In the genomic region with DNA sequence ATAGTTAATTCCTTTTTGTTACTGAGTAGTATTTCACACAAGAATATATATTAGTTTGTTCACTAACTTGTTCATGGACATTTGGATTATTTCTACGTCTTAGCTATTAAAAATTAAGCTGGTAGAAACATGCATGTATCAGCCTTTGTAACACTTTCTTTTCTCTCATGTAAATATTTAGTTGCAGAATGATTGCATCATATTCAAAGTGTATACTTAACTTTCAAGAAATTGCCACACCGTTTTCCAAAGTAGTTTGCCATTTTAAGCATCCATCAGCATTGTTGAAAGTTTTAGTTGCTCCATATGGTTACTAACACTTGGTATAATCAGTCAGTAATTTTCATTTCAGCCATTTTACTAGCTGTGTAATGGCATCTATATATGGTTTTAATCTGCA, we compare ENCODE assay signal across 27 cellular contexts.
"Had no signal": no experiment of that assay in that cellular context is flagged by ENCODE, and none has a peak within 500 bp of the region (broad histone marks: within the 10 kb centered on the region; RNA-seq: fewer than 3 reads in every experiment).

No MANE protein-coding gene starts in this region.

- H3K4me1 ChIP-seq: left lung, right atrium auricular region, right lobe of liver, stomach, testis, thyroid gland, transverse colon, upper lobe of left lung had no signal

- H3K9me3 ChIP-seq: ovary, stomach, testis, thyroid gland, transverse colon had no signal

- H3K27ac Mint-ChIP-seq: immature natural killer cell; naive thymus-derived CD4-positive, alpha-beta T cell; natural killer cell treated with Interleukin-12 subunit alpha and Interleukin-12 subunit beta and Interleukin-15 and Interleukin-18, amount 100 ng/mL, for 72 hours; progenitor cell of endocrine pancreas; stimulated activated naive B cell treated with anti-CD40 and anti-IgM and Interleukin-4, amounts not matched to agents 10 μg/mL and 1 μg/mL and 100 μg/mL, for 72 hours had no signal

- ATAC-seq: left colon; left lung; mucosa of descending colon; naive thymus-derived CD4-positive, alpha-beta T cell; natural killer cell treated with Interleukin-12 subunit alpha and Interleukin-12 subunit beta and Interleukin-15 and Interleukin-18, amount 100 ng/mL, for 72 hours; stimulated activated naive B cell treated with anti-CD40 and anti-IgM and Interleukin-4, amounts not matched to agents 10 μg/mL and 1 μg/mL and 100 μg/mL, for 72 hours; stimulated activated naive CD8-positive, alpha-beta T cell treated with anti-CD3 and anti-CD28 coated beads, Interleukin-15, Interleukin-2, amounts not matched to agents 100 U/mL and 50 U/mL, for 24 hours had no signal

- H3K4me3 Mint-ChIP-seq: immature natural killer cell; naive thymus-derived CD4-positive, alpha-beta T cell; natural killer cell treated with Interleukin-12 subunit alpha and Interleukin-12 subunit beta and Interleukin-15 and Interleukin-18, amount 100 ng/mL, for 72 hours; stimulated activated naive B cell treated with anti-CD40 and anti-IgM and Interleukin-4, amounts not matched to agents 10 μg/mL and 1 μg/mL and 100 μg/mL, for 72 hours had no signal

- DNase-seq: hypothalamus; immature natural killer cell; kidney; left colon; left lung; midbrain; mucosa of descending colon; naive thymus-derived CD4-positive, alpha-beta T cell; ovary; right lobe of liver; stimulated activated CD4-positive, alpha-beta T cell treated with anti-CD3 and anti-CD28 coated beads, Interleukin-12 subunit alpha, Interleukin-12 subunit beta, amount 100 ng/mL, for 4 hours; stimulated activated CD4-positive, alpha-beta T cell treated with anti-CD3 and anti-CD28 coated beads, Interleukin-15, amount 100 ng/mL, for 24 hours; stimulated activated CD4-positive, alpha-beta T cell treated with anti-CD3 and anti-CD28 coated beads, Interleukin-2, amount 100 ng/mL, for 24 hours; stimulated activated CD4-positive, alpha-beta T cell treated with anti-CD3 and anti-CD28 coated beads, Interleukin-4, amount 100 ng/mL, for 1 hour; stimulated activated naive B cell treated with anti-CD40 and anti-IgM and Interleukin-4, amounts not matched to agents 10 μg/mL and 1 μg/mL and 100 μg/mL, for 72 hours; stimulated activated naive CD8-positive, alpha-beta T cell treated with anti-CD3 and anti-CD28 coated beads, Interleukin-15, Interleukin-2, amounts not matched to agents 100 U/mL and 50 U/mL, for 24 hours; stomach; testis; thyroid gland; transverse colon; upper lobe of left lung had no signal

- H3K4me1 Mint-ChIP-seq: immature natural killer cell; naive thymus-derived CD4-positive, alpha-beta T cell; stimulated activated naive B cell treated with anti-CD40 and anti-IgM and Interleukin-4, amounts not matched to agents 10 μg/mL and 1 μg/mL and 100 μg/mL, for 72 hours had no signal

- H3K36me3 ChIP-seq: left lung, ovary, right atrium auricular region, right lobe of liver, stomach, thyroid gland, transverse colon, upper lobe of left lung had no signal

- H3K4me3 ChIP-seq: left lung, lung, mucosa of descending colon, ovary, right atrium auricular region, right lobe of liver, stomach, testis, thyroid gland, transverse colon, upper lobe of left lung had no signal

- FAIRE-seq: islet of Langerhans, kidney, urothelium cell line had no signal

- H3K36me3 Mint-ChIP-seq: immature natural killer cell; naive thymus-derived CD4-positive, alpha-beta T cell; natural killer cell treated with Interleukin-12 subunit alpha and Interleukin-12 subunit beta and Interleukin-15 and Interleukin-18, amount 100 ng/mL, for 72 hours; stimulated activated naive B cell treated with anti-CD40 and anti-IgM and Interleukin-4, amounts not matched to agents 10 μg/mL and 1 μg/mL and 100 μg/mL, for 72 hours had no signal

- H3K27me3 ChIP-seq: left lung, ovary, right atrium auricular region, right lobe of liver, stomach, testis, thyroid gland, transverse colon, upper lobe of left lung had no signal

- H3K27ac ChIP-seq: left lung, ovary, right atrium auricular region, right lobe of liver, stomach, testis, thyroid gland, transverse colon, upper lobe of left lung had no signal

- H3K27me3 Mint-ChIP-seq: naive thymus-derived CD4-positive, alpha-beta T cell; natural killer cell treated with Interleukin-12 subunit alpha and Interleukin-12 subunit beta and Interleukin-15 and Interleukin-18, amount 100 ng/mL, for 72 hours; progenitor cell of endocrine pancreas; stimulated activated naive B cell treated with anti-CD40 and anti-IgM and Interleukin-4, amounts not matched to agents 10 μg/mL and 1 μg/mL and 100 μg/mL, for 72 hours had no signal
